ENCODE assay signal across 9 cellular contexts in genomic region chr1:9238550-9238949, GRCh38. TPM values are rescaled to one million over a fixed set of nuclear protein-coding genes. Genes with fewer than 3 reads are reported as not detected.
DNase-seq lines count a peak whose midpoint lies in the region; ATAC-seq and TF ChIP-seq lines count a peak whose summit lies in the region.
"Had no signal": no experiment of that assay in that cellular context is flagged by ENCODE, and none has a peak within 500 bp of the region (broad histone marks: within the 10 kb centered on the region; RNA-seq: fewer than 3 reads in every experiment).

No MANE protein-coding gene starts in this region.

- no peaks in the 10 kb centered on the region for H3K27me3 Mint-ChIP-seq in activated T-helper 17 cell treated with anti-CD3 and anti-CD28 coated beads, Interleukin-2, amount 50 U/mL, for 72 hours
- H3K27me3 Mint-ChIP-seq: progenitor cell of endocrine pancreas had no signal

- peak overlapping the region; percentile 89 for H3K9ac ChIP-seq in skeletal muscle satellite cell (ENCODE audit: low read depth, low read length)

- H3K27ac Mint-ChIP-seq in activated T-helper 17 cell treated with anti-CD3 and anti-CD28 coated beads, Interleukin-2, amount 50 U/mL, for 72 hours: no peak overlapping the region
- H3K27ac Mint-ChIP-seq: progenitor cell of endocrine pancreas had no signal

- H3K4me2 ChIP-seq in skeletal muscle satellite cell (ENCODE audit: low read length) (peak overlapping the region; percentile 12), PC-9 (no peak overlapping the region)

- intact Hi-C loops in left lung (cut with DNase I) (no loop called here), PC-9 (cut with micrococcal nuclease; ENCODE audit: unreplicated experiment) (no loop called here)

- no TSS peak for BruUV-seq in PC-9 (replicated peaks; lab: Mats Ljungman, UMichigan)

- H3K27ac ChIP-seq in left lung (peak overlapping the region; percentile 75 to 85), PC-9 (no peak overlapping the region)

- POLR2A ChIA-PET in PC-9 (lab: Charles Lee; ENCODE audit: unreplicated experiment): no interaction called here

- H3K79me2 ChIP-seq in PC-9 (ENCODE audit: low read depth): no peaks in the 10 kb centered on the region

- CTCF ChIA-PET in PC-9 (lab: Charles Lee): no interaction called here

- H3K4me3 ChIP-seq in left lung: no peak overlapping the region
- H3K4me3 ChIP-seq in skeletal muscle satellite cell (ENCODE audit: low read length): no peak overlapping the region
- no peak overlapping the region for H3K4me3 ChIP-seq in PC-9

- peaks cover 5% of the 10 kb centered on the region for H3K36me3 Mint-ChIP-seq in activated T-helper 17 cell treated with anti-CD3 and anti-CD28 coated beads, Interleukin-2, amount 50 U/mL, for 72 hours (ENCODE audit: low read depth)

- no peak overlapping the region for H2AFZ ChIP-seq in PC-9

- H3K9me3 ChIP-seq in left lung (no peaks in the 10 kb centered on the region), skeletal muscle satellite cell (replicated peaks; ENCODE audit: low read length) (no peaks in the 10 kb centered on the region), PC-9 (ENCODE audit: insufficient read depth, low read depth) (no peaks in the 10 kb centered on the region)

- H3F3A ChIP-seq in PC-9 (ENCODE audit: insufficient read depth, low read depth): peaks cover under 1% of the 10 kb centered on the region; the same call in 1 of the 2 replicates

- H3K27me3 ChIP-seq in left lung (no peaks in the 10 kb centered on the region), skeletal muscle satellite cell (ENCODE audit: control insufficient read depth, insufficient read depth, low read length) (no peaks in the 10 kb centered on the region), PC-9 (ENCODE audit: insufficient read depth, low read depth) (no peaks in the 10 kb centered on the region)

- no peaks in the 10 kb centered on the region for H3K36me3 ChIP-seq in left lung
- H3K36me3 ChIP-seq in skeletal muscle satellite cell (ENCODE audit: insufficient read depth, low read length): peaks cover 12% of the 10 kb centered on the region
- H3K36me3 ChIP-seq in PC-9 (ENCODE audit: low read depth): no peaks in the 10 kb centered on the region

- TF ChIP-seq CTCF in left lung (IDR thresholded peaks at IDR 0.05): no peak
- no peak for TF ChIP-seq CTCF in PC-9 (conservative IDR thresholded peaks at IDR 0.05)

- H3K9me2 ChIP-seq in PC-9 (ENCODE audit: insufficient read depth): no peaks in the 10 kb centered on the region

- H3K9me3 Mint-ChIP-seq in activated T-helper 17 cell treated with anti-CD3 and anti-CD28 coated beads, Interleukin-2, amount 50 U/mL, for 72 hours: no peaks in the 10 kb centered on the region

- H4K20me1 ChIP-seq in PC-9 (ENCODE audit: insufficient read depth): no peaks in the 10 kb centered on the region

- peaks cover 22% of the 10 kb centered on the region for H3K4me1 Mint-ChIP-seq in activated T-helper 17 cell treated with anti-CD3 and anti-CD28 coated beads, Interleukin-2, amount 50 U/mL, for 72 hours

- in situ Hi-C loops in KBM-7 (cut with MboI; ENCODE audit: low pct_unique_long_range_greater_than_20kb, low sequenced_read_pairs): no loop called here

- H3K4me3 Mint-ChIP-seq in activated T-helper 17 cell treated with anti-CD3 and anti-CD28 coated beads, Interleukin-2, amount 50 U/mL, for 72 hours: peak overlapping the region; percentile 71

- peaks cover 27 to 91% of the 10 kb centered on the region in 2 donors for H3K4me1 ChIP-seq in left lung
- peaks cover 78% of the 10 kb centered on the region for H3K4me1 ChIP-seq in skeletal muscle satellite cell (ENCODE audit: control insufficient read depth, insufficient read depth, low read length)
- no peaks in the 10 kb centered on the region for H3K4me1 ChIP-seq in PC-9 (replicated peaks; ENCODE audit: insufficient read depth)

- peak; percentile 40 for DNase-seq in KBM-7
- no peak for DNase-seq in left lung
- DNase-seq in foreskin melanocyte: no peak
- DNase-seq in 8988T: no peak
- DNase-seq in PC-9: no peak
- DNase-seq in SW480 (ENCODE audit: low spot score): no peak

- no peak for ATAC-seq in activated T-helper 17 cell treated with anti-CD3 and anti-CD28 coated beads, Interleukin-2, amount 50 U/mL, for 72 hours (replicated peaks)
- ATAC-seq in left lung: no peak

RNA-seq across cellular contexts. Expression of gene H6PD, which starts 4.0 kb away (rescaled TPM):
- total RNA-seq in activated T-helper 17 cell treated with anti-CD3 and anti-CD28 coated beads, Interleukin-2, amount 50 U/mL, for 72 hours: 10 to 100 TPM in 1 of 2 donors, 1 to 10 TPM in 1; 9.3 to 12.8 TPM
- total RNA-seq in left lung (10 to 100 TPM; 33.0 to 42.6 TPM), PC-9 (2021) (31.1 and 43.9 TPM in 2 replicates)
- total RNA-seq in skeletal muscle satellite cell (2012; rRNA removed): 27.3 and 27.4 TPM in 2 replicates

RNA-seq across cellular contexts. Expression of gene SPSB1, which starts 54.1 kb away (rescaled TPM):
- total RNA-seq in activated T-helper 17 cell treated with anti-CD3 and anti-CD28 coated beads, Interleukin-2, amount 50 U/mL, for 72 hours: 10 to 100 TPM in 1 of 2 donors, 1 to 10 TPM in 1; 8.1 to 14.4 TPM
- total RNA-seq in left lung (10 to 100 TPM; 24.7 to 39.4 TPM), PC-9 (2021) (27.9 and 33.8 TPM in 2 replicates)
- total RNA-seq in skeletal muscle satellite cell (2012; rRNA removed): 8.6 and 11.4 TPM in 2 replicates
